Comparison of ENCODE assay signal across 8 cellular contexts in the genomic region with DNA sequence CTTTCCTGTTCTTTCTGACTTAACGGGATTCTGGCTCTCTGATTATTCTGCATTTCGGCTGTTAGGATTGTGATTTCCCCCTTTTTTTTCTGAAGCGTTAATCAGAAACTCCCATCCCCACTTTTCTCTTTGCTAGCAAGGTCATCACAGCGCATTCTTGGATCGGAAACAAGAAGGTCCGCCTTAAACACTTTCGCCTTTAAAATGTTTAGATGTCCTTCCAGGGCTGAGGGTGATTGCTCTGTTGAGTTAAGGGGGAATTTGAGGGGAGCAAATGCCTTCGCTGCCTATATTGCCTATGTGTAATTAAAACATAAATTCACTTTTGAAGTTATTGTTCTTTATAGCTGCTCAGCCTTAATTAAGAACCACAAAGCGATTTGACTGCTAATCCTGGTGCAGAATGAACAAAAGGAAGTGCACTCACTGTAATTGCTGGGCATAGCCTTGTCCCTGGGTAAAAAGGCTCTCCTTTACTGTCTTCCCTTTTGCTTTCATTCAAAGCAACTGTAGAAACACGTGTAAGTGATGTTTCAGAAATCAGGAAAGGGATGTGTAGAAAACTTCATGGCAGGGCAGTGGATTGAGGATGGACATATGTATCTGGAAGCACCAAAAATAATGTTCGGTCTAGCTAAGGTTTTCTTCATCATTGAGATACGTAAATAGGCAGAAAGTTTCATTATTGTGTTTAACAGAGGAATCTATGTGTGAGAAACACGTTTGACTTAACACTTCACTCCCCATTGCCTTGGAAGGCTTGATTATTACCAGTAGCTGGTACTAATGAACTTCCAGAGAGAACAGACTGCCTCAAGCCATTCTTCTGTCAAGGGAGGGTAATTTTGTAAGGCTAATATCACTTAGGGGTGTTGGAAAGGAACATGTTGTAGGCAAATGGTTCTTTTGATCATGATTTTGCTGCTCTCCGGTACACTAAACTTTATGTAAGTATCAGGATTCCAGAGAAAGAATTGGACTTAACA. TPM values are rescaled to one million over a fixed set of nuclear protein-coding genes. Genes with fewer than 3 reads are reported as not detected.
A peak's percentile ranks its signal among the peaks of the same experiment; 100 is the strongest.
DNase-seq lines count a peak whose midpoint lies in the region; ATAC-seq and TF ChIP-seq lines count a peak whose summit lies in the region.

No MANE protein-coding gene starts in this region.

- H3K9me3 Mint-ChIP-seq in stimulated activated naive B cell treated with anti-CD40 and anti-IgM and Interleukin-4, amounts not matched to agents 10 μg/mL and 1 μg/mL and 100 μg/mL, for 72 hours = no peaks in the 10 kb centered on the region

- H3K27me3 ChIP-seq in cardiac muscle cell (no peaks in the 10 kb centered on the region), WERI-Rb-1 (ENCODE audit: insufficient read depth, low read depth, severe bottlenecking) (no peaks in the 10 kb centered on the region)

- no peak for ATAC-seq in Right ventricle myocardium superior (ENCODE audit: poor library complexity)
- ATAC-seq in stimulated activated naive B cell treated with anti-CD40 and anti-IgM and Interleukin-4, amounts not matched to agents 10 μg/mL and 1 μg/mL and 100 μg/mL, for 72 hours (replicated peaks) = no peak
- ATAC-seq in GM19328 (IDR thresholded peaks at IDR 0.05; ENCODE audit: unreplicated experiment) = no peak
- ATAC-seq in HG02678 (IDR thresholded peaks at IDR 0.05; ENCODE audit: unreplicated experiment) = no peak

- H3K4me3 ChIP-seq in cardiac muscle cell (peak overlapping the region; percentile 61), WERI-Rb-1 (ENCODE audit: low read depth, low read length) (peak overlapping the region; percentile 55), iPS-11a (ENCODE audit: low read depth, low read length) (peak overlapping the region; percentile 84)

- H3K27ac Mint-ChIP-seq in stimulated activated naive B cell treated with anti-CD40 and anti-IgM and Interleukin-4, amounts not matched to agents 10 μg/mL and 1 μg/mL and 100 μg/mL, for 72 hours = peak overlapping the region; percentile 94

- H3K4me1 ChIP-seq in cardiac muscle cell (ENCODE audit: low read depth) = peaks cover 11% of the 10 kb centered on the region

- DNase-seq in cardiac muscle cell (ENCODE audit: low read depth in 1 of 2, low spot score in 1 of 2) (no peak), Right ventricle myocardium superior (no peak), WERI-Rb-1 (no peak), NCI-H524 treated with DMSO at 0.1 percent for 48 hours (lab: John Stamatoyannopoulos, UW) (no peak)
- no peak for DNase-seq in stimulated activated naive B cell treated with anti-CD40 and anti-IgM and Interleukin-4, amounts not matched to agents 10 μg/mL and 1 μg/mL and 100 μg/mL, for 72 hours

- peaks cover 0 to 4% of the 10 kb centered on the region in 2 donors for H3K27me3 Mint-ChIP-seq in stimulated activated naive B cell treated with anti-CD40 and anti-IgM and Interleukin-4, amounts not matched to agents 10 μg/mL and 1 μg/mL and 100 μg/mL, for 72 hours

- no peak for TF ChIP-seq CTCF in cardiac muscle cell (IDR thresholded peaks at IDR 0.05; ENCODE audit: low read depth, low read length)
- no peak for TF ChIP-seq CTCF in WERI-Rb-1 (IDR thresholded peaks at IDR 0.05; ENCODE audit: low read depth, low read length)

- H3K27ac ChIP-seq in cardiac muscle cell (no peak overlapping the region), WERI-Rb-1 (no peak overlapping the region)

- H3K4me3 Mint-ChIP-seq in stimulated activated naive B cell treated with anti-CD40 and anti-IgM and Interleukin-4, amounts not matched to agents 10 μg/mL and 1 μg/mL and 100 μg/mL, for 72 hours = peak overlapping the region; percentile 90 to 95

- H3K36me3 ChIP-seq in cardiac muscle cell (no peaks in the 10 kb centered on the region), WERI-Rb-1 (no peaks in the 10 kb centered on the region)

- intact Hi-C loops in Right ventricle myocardium superior (cut with DNase I) = loop anchor here (10.0 kb wide), 1 partner anchor 70 kb away; no protein-coding TSS in a partner anchor

- H3K36me3 Mint-ChIP-seq in stimulated activated naive B cell treated with anti-CD40 and anti-IgM and Interleukin-4, amounts not matched to agents 10 μg/mL and 1 μg/mL and 100 μg/mL, for 72 hours = peaks cover 12 to 17% of the 10 kb centered on the region in 2 donors

- no peaks in the 10 kb centered on the region for H3K9me3 ChIP-seq in cardiac muscle cell (ENCODE audit: low read depth)
- no peaks in the 10 kb centered on the region for H3K9me3 ChIP-seq in WERI-Rb-1 (ENCODE audit: severe bottlenecking)

- peaks cover 32 to 66% of the 10 kb centered on the region in 2 donors for H3K4me1 Mint-ChIP-seq in stimulated activated naive B cell treated with anti-CD40 and anti-IgM and Interleukin-4, amounts not matched to agents 10 μg/mL and 1 μg/mL and 100 μg/mL, for 72 hours

RNA-seq across cellular contexts. Expression of gene LAMC1, which starts 1.4 kb away (rescaled TPM):
- total RNA-seq in cardiac muscle cell (201 and 329 TPM in 2 replicates), Right ventricle myocardium superior (87.5 TPM)
- polyA plus RNA-seq in cardiac muscle cell = 66.4 and 97.5 TPM in 2 replicates
